12 cellular contexts compared by ENCODE assay signal in genomic region chr4:2817136-2817535, GRCh38. TPM values are rescaled to one million over a fixed set of nuclear protein-coding genes. Genes with fewer than 3 reads are reported as not detected.
A peak's percentile ranks its signal among the peaks of the same experiment; 100 is the strongest.
DNase-seq lines count a peak whose midpoint lies in the region; ATAC-seq and TF ChIP-seq lines count a peak whose summit lies in the region.
"Had no signal": no experiment of that assay in that cellular context is flagged by ENCODE, and none has a peak within 500 bp of the region (broad histone marks: within the 10 kb centered on the region; RNA-seq: fewer than 3 reads in every experiment).

No MANE protein-coding gene starts in this region.

- no peak overlapping the region for H3K56ac ChIP-seq in mesendoderm (ENCODE audit: low read length)

- CTCF ChIA-PET in activated CD8-positive, alpha-beta T cell treated with anti-CD3 and anti-CD28 coated beads, Interleukin-2, amount 10 ng/mL, durations not matched to agents 7 days and 5 days (lab: Charles Lee), result no interaction called here

- no peak overlapping the region for H3K4me3 ChIP-seq in mesendoderm (ENCODE audit: low read length)
- H3K4me3 ChIP-seq: mucosa of descending colon had no signal

- H3K36me3 ChIP-seq in mesendoderm (ENCODE audit: control insufficient read depth, insufficient read depth, low read length), result peaks cover 1% of the 10 kb centered on the region

- H2BK120ac ChIP-seq in mesendoderm (ENCODE audit: low read depth, low read length), result no peak overlapping the region

- peak overlapping the region; percentile 72 for H3K4me3 Mint-ChIP-seq in stimulated activated naive CD8-positive, alpha-beta T cell treated with anti-CD3 and anti-CD28 coated beads, Interleukin-15, Interleukin-2, amounts not matched to agents 100 ng/mL and 50 ng/mL, for 24 hours
- peak overlapping the region; percentile 73 for H3K4me3 Mint-ChIP-seq in activated CD8-positive, alpha-beta T cell treated with anti-CD3 and anti-CD28 coated beads, Interleukin-2, amount 10 ng/mL, durations not matched to agents 7 days and 5 days
- H3K4me3 Mint-ChIP-seq in memory B cell, result peak overlapping the region; percentile 85

- H3K4me1 Mint-ChIP-seq in stimulated activated naive CD8-positive, alpha-beta T cell treated with anti-CD3 and anti-CD28 coated beads, Interleukin-15, Interleukin-2, amounts not matched to agents 100 ng/mL and 50 ng/mL, for 24 hours (ENCODE audit: low read depth), result peaks cover 57% of the 10 kb centered on the region
- H3K4me1 Mint-ChIP-seq in activated CD8-positive, alpha-beta T cell treated with anti-CD3 and anti-CD28 coated beads, Interleukin-2, amount 10 ng/mL, durations not matched to agents 7 days and 5 days (ENCODE audit: low read depth), result peaks cover 63% of the 10 kb centered on the region
- H3K4me1 Mint-ChIP-seq in memory B cell, result peaks cover 39% of the 10 kb centered on the region

- ATAC-seq in stimulated activated naive CD8-positive, alpha-beta T cell treated with anti-CD3 and anti-CD28 coated beads, Interleukin-15, Interleukin-2, amounts not matched to agents 100 U/mL and 50 U/mL, for 24 hours, result no peak
- no peak for ATAC-seq in activated CD8-positive, alpha-beta T cell treated with anti-CD3 and anti-CD28 coated beads, Interleukin-2, amount 10 ng/mL, durations not matched to agents 7 days and 5 days
- ATAC-seq in memory B cell (ENCODE audit: low read depth) (no peak), omental fat pad (ENCODE audit: low FRiP score) (no peak), HG03097 (IDR thresholded peaks at IDR 0.05; ENCODE audit: low FRiP score, unreplicated experiment) (no peak), HG03354 (IDR thresholded peaks at IDR 0.05; ENCODE audit: poor library complexity, severe bottlenecking, unreplicated experiment) (no peak)

- H2BK15ac ChIP-seq in mesendoderm (replicated peaks; ENCODE audit: low read depth), result no peak overlapping the region

- H2BK5ac ChIP-seq in mesendoderm (ENCODE audit: low read length), result no peak overlapping the region

- H4K5ac ChIP-seq in mesendoderm (ENCODE audit: low read length), result no peak overlapping the region

- H3K36me3 Mint-ChIP-seq in stimulated activated naive CD8-positive, alpha-beta T cell treated with anti-CD3 and anti-CD28 coated beads, Interleukin-15, Interleukin-2, amounts not matched to agents 100 ng/mL and 50 ng/mL, for 24 hours (ENCODE audit: low read depth), result peaks cover 23% of the 10 kb centered on the region
- peaks cover 52% of the 10 kb centered on the region for H3K36me3 Mint-ChIP-seq in activated CD8-positive, alpha-beta T cell treated with anti-CD3 and anti-CD28 coated beads, Interleukin-2, amount 10 ng/mL, durations not matched to agents 7 days and 5 days (ENCODE audit: low read depth)
- H3K36me3 Mint-ChIP-seq in memory B cell, result no peaks in the 10 kb centered on the region

- WGBS in mesendoderm (ENCODE audit: extremely low coverage, insufficient coverage, low lambda C conversion rate), result no CpG with 5 or more reads among the region's 4 CpGs

- H3K4me1 ChIP-seq in mesendoderm (ENCODE audit: control insufficient read depth, low read depth, low read length), result peaks cover 1% of the 10 kb centered on the region

- no peak for TF ChIP-seq CTCF in omental fat pad (IDR thresholded peaks at IDR 0.05)

- DNase-seq in stimulated activated naive CD8-positive, alpha-beta T cell treated with anti-CD3 and anti-CD28 coated beads, Interleukin-15, Interleukin-2, amounts not matched to agents 100 U/mL and 50 U/mL, for 24 hours, result no peak
- no peak for DNase-seq in activated CD8-positive, alpha-beta T cell treated with anti-CD3 and anti-CD28 coated beads, Interleukin-2, amount 10 ng/mL, durations not matched to agents 7 days and 5 days
- DNase-seq in memory B cell (ENCODE audit: low spot score in 2 of 2), result no peak
- DNase-seq in omental fat pad (ENCODE audit: low spot score), result no peak
- no peak for DNase-seq in mesendoderm
- DNase-seq: activated CD4-positive, alpha-beta T cell treated with anti-CD3 and anti-CD28 coated beads for 1 hour; C1 segment of cervical spinal cord had no signal

- H3K79me1 ChIP-seq in mesendoderm (ENCODE audit: low read length), result peaks cover 13% of the 10 kb centered on the region

- H3K27me3 ChIP-seq in mesendoderm (ENCODE audit: insufficient read depth, low read length, poor library complexity), result no peaks in the 10 kb centered on the region
- H3K27me3 ChIP-seq: SJCRH30 had no signal

- H3K4ac ChIP-seq in mesendoderm (ENCODE audit: low read depth, low read length), result no peak overlapping the region

- no peak overlapping the region for H3K18ac ChIP-seq in mesendoderm (ENCODE audit: low read length)

- no peaks in the 10 kb centered on the region for H3K27me3 Mint-ChIP-seq in stimulated activated naive CD8-positive, alpha-beta T cell treated with anti-CD3 and anti-CD28 coated beads, Interleukin-15, Interleukin-2, amounts not matched to agents 100 ng/mL and 50 ng/mL, for 24 hours
- no peaks in the 10 kb centered on the region for H3K27me3 Mint-ChIP-seq in activated CD8-positive, alpha-beta T cell treated with anti-CD3 and anti-CD28 coated beads, Interleukin-2, amount 10 ng/mL, durations not matched to agents 7 days and 5 days (ENCODE audit: low read depth)
- H3K27me3 Mint-ChIP-seq in memory B cell, result no peaks in the 10 kb centered on the region

- H3K9me3 Mint-ChIP-seq in stimulated activated naive CD8-positive, alpha-beta T cell treated with anti-CD3 and anti-CD28 coated beads, Interleukin-15, Interleukin-2, amounts not matched to agents 100 ng/mL and 50 ng/mL, for 24 hours, result no peaks in the 10 kb centered on the region
- H3K9me3 Mint-ChIP-seq in activated CD8-positive, alpha-beta T cell treated with anti-CD3 and anti-CD28 coated beads, Interleukin-2, amount 10 ng/mL, durations not matched to agents 7 days and 5 days (ENCODE audit: insufficient read depth), result no peaks in the 10 kb centered on the region
- H3K9me3 Mint-ChIP-seq in memory B cell, result no peaks in the 10 kb centered on the region

- H3K4me2 ChIP-seq in mesendoderm (ENCODE audit: low read length), result no peak overlapping the region

- H4K8ac ChIP-seq in mesendoderm (ENCODE audit: low read depth, low read length), result no peak overlapping the region

- H2AK5ac ChIP-seq in mesendoderm (ENCODE audit: low read length), result no peak overlapping the region

- no peak overlapping the region for H3K9ac ChIP-seq in mesendoderm (ENCODE audit: low read length)

- H3K23ac ChIP-seq in mesendoderm (ENCODE audit: low read length), result no peak overlapping the region

- H3K27ac ChIP-seq in mesendoderm (ENCODE audit: low read depth, low read length), result no peak overlapping the region
- H3K27ac ChIP-seq: SJCRH30 had no signal

- POLR2A ChIA-PET in activated CD8-positive, alpha-beta T cell treated with anti-CD3 and anti-CD28 coated beads, Interleukin-2, amount 10 ng/mL, durations not matched to agents 7 days and 5 days (lab: Charles Lee), result no interaction called here

- H3K27ac Mint-ChIP-seq in stimulated activated naive CD8-positive, alpha-beta T cell treated with anti-CD3 and anti-CD28 coated beads, Interleukin-15, Interleukin-2, amounts not matched to agents 100 ng/mL and 50 ng/mL, for 24 hours, result peak overlapping the region; percentile 64
- H3K27ac Mint-ChIP-seq in activated CD8-positive, alpha-beta T cell treated with anti-CD3 and anti-CD28 coated beads, Interleukin-2, amount 10 ng/mL, durations not matched to agents 7 days and 5 days, result peak overlapping the region; percentile 62
- peak overlapping the region; percentile 4 for H3K27ac Mint-ChIP-seq in memory B cell

- H3K79me2 ChIP-seq in mesendoderm (ENCODE audit: control insufficient read depth, insufficient read depth, low read length), result peaks cover 6% of the 10 kb centered on the region

RNA-seq across cellular contexts. Expression of gene SH3BP2, which starts 24.3 kb away (rescaled TPM):
- total RNA-seq in activated CD8-positive, alpha-beta T cell treated with anti-CD3 and anti-CD28 coated beads, Interleukin-2, amount 10 ng/mL, durations not matched to agents 7 days and 5 days, result 10 to 100 TPM; 88.2 to 93.0 TPM
- total RNA-seq in omental fat pad, result 100 to 1,000 TPM in 1 of 4 donors, 10 to 100 TPM in 3; 26.2 to 109 (median 66.0) TPM
- 19.3 TPM for polyA plus RNA-seq in mesendoderm (2013, experiment 1 of 2)
- polyA plus RNA-seq in mesendoderm (2013, experiment 2 of 2), result 19.0 TPM

RNA-seq across cellular contexts. Expression of gene ADD1, which starts 26.5 kb away (rescaled TPM):
- total RNA-seq in activated CD8-positive, alpha-beta T cell treated with anti-CD3 and anti-CD28 coated beads, Interleukin-2, amount 10 ng/mL, durations not matched to agents 7 days and 5 days, result 100 to 1,000 TPM; 252 to 255 TPM
- 100 to 1,000 TPM; 155 to 269 (median 177) TPM for total RNA-seq in omental fat pad
- polyA plus RNA-seq in mesendoderm (2013, experiment 1 of 2), result 202 TPM
- 195 TPM for polyA plus RNA-seq in mesendoderm (2013, experiment 2 of 2)

Comparison
In these comparisons a context has a peak if more than half of its experiments do, and no peak if none do; other contexts are left out.
1. H3K27ac Mint-ChIP-seq: peak in every context shown above with its lines; median percentile 64 in stimulated activated naive CD8-positive, alpha-beta T cell treated with anti-CD3 and anti-CD28 coated beads, Interleukin-15, Interleukin-2, amounts not matched to agents 100 ng/mL and 50 ng/mL, for 24 hours; 62 in activated CD8-positive, alpha-beta T cell treated with anti-CD3 and anti-CD28 coated beads, Interleukin-2, amount 10 ng/mL, durations not matched to agents 7 days and 5 days; 4 in memory B cell.